1 cellular context compared by ENCODE assay signal in genomic region chr5:143284002-143284401, GRCh38.
TF ChIP-seq lines count a peak whose summit lies in the region.

No MANE protein-coding gene starts in this region.

TF ChIP-seq in GM12878, 131 proteins besides CTCF, POLR2A, EP300 and RAD21 (continued from another document):
- TF ChIP-seq, protein P1, sequence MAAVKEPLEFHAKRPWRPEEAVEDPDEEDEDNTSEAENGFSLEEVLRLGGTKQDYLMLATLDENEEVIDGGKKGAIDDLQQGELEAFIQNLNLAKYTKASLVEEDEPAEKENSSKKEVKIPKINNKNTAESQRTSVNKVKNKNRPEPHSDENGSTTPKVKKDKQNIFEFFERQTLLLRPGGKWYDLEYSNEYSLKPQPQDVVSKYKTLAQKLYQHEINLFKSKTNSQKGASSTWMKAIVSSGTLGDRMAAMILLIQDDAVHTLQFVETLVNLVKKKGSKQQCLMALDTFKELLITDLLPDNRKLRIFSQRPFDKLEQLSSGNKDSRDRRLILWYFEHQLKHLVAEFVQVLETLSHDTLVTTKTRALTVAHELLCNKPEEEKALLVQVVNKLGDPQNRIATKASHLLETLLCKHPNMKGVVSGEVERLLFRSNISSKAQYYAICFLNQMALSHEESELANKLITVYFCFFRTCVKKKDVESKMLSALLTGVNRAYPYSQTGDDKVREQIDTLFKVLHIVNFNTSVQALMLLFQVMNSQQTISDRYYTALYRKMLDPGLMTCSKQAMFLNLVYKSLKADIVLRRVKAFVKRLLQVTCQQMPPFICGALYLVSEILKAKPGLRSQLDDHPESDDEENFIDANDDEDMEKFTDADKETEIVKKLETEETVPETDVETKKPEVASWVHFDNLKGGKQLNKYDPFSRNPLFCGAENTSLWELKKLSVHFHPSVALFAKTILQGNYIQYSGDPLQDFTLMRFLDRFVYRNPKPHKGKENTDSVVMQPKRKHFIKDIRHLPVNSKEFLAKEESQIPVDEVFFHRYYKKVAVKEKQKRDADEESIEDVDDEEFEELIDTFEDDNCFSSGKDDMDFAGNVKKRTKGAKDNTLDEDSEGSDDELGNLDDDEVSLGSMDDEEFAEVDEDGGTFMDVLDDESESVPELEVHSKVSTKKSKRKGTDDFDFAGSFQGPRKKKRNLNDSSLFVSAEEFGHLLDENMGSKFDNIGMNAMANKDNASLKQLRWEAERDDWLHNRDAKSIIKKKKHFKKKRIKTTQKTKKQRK (IDR thresholded peaks at IDR 0.05; ENCODE audit: low read depth, low read length) = no peak
- TF ChIP-seq STAT1 (conservative IDR thresholded peaks at IDR 0.05) (no peak), POLR2AphosphoS2 (IDR thresholded peaks at IDR 0.05; ENCODE audit: low read depth, low read length) (no peak), TBL1XR1 (IDR thresholded peaks at IDR 0.05; ENCODE audit: low read depth, low read length) (no peak), RELB (IDR thresholded peaks at IDR 0.05; ENCODE audit: low read depth) (no peak)
